ENCODE assay signal across 10 cellular contexts in genomic region chr3:150062492-150062891, GRCh38.
DNase-seq lines count a peak whose midpoint lies in the region; ATAC-seq and TF ChIP-seq lines count a peak whose summit lies in the region.
"Had no signal": no experiment of that assay in that cellular context is flagged by ENCODE, and none has a peak within 500 bp of the region (broad histone marks: within the 10 kb centered on the region; RNA-seq: fewer than 3 reads in every experiment).

No MANE protein-coding gene starts in this region.

- peaks cover 0 to 3% (median 0%) of the 10 kb centered on the region in 7 donors for H3K27me3 ChIP-seq in heart right ventricle

- H3K9me3 ChIP-seq in heart right ventricle, result no peaks in the 10 kb centered on the region

- TF ChIP-seq CTCF in heart right ventricle (IDR thresholded peaks at IDR 0.05) (no peak), GM13977 (IDR thresholded peaks at IDR 0.05; ENCODE audit: extremely low read depth, insufficient read depth, missing control alignments) (no peak)

- peak overlapping the region in 9 of 10 donors; percentile 18 to 66 (median 50) for H3K27ac ChIP-seq in heart right ventricle
- H3K27ac ChIP-seq: epithelial cell of prostate had no signal

- no peaks in the 10 kb centered on the region for H3K36me3 ChIP-seq in heart right ventricle

- 36 to 56% methylated on average over 6 of the region's 6 CpGs for WGBS in heart right ventricle, 2 donors

- in situ Hi-C loops in GM13977 (cut with MboI; ENCODE audit: low pct_unique_long_range_greater_than_20kb, low sequenced_read_pairs, unreplicated experiment), result no loop called here

- H3K4me1 ChIP-seq in heart right ventricle, result peaks cover 0 to 23% (median 12%) of the 10 kb centered on the region in 9 donors

- peak; percentile 38 to 79 (median 66) for ATAC-seq in heart right ventricle
- ATAC-seq in GM19463 (IDR thresholded peaks at IDR 0.05; ENCODE audit: unreplicated experiment), result no peak
- ATAC-seq in GM19397 (IDR thresholded peaks at IDR 0.05; ENCODE audit: unreplicated experiment), result no peak

- DNase-seq in ELR (ENCODE audit: low read depth) (peak; percentile 68), amniotic epithelial cell (ENCODE audit: low read depth) (peak; percentile 52), heart right ventricle (no peak), retina (peak; percentile 40), NCI-H1092 treated with DMSO at 0.1 percent for 48 hours (lab: John Stamatoyannopoulos, UW) (no peak), GM13977 (ENCODE audit: low spot score) (no peak)
- DNase-seq: stimulated activated CD4-positive, alpha-beta T cell treated with anti-CD3 and anti-CD28 coated beads, Interleukin-12 subunit alpha, Interleukin-12 subunit beta, amount 100 ng/mL, for 4 hours had no signal

- intact Hi-C loops in heart right ventricle (cut with DNase I), result no loop called here

- H3K4me3 ChIP-seq in heart right ventricle, result peak overlapping the region in 3 of 10 donors; percentile 13 to 32 (median 30)

Comparison
In these comparisons a context has a peak if more than half of its experiments do, and no peak if none do; other contexts are left out.
1. DNase-seq: peak in ELR (single experiment), amniotic epithelial cell (single experiment) and retina (single experiment); none in heart right ventricle (0 of 2), NCI-H1092 treated with DMSO at 0.1 percent for 48 hours (single experiment) and GM13977 (single experiment).
2. ATAC-seq: peak in heart right ventricle (8 of 8); none in GM19463 (single experiment) and GM19397 (single experiment).